In the genomic region with DNA sequence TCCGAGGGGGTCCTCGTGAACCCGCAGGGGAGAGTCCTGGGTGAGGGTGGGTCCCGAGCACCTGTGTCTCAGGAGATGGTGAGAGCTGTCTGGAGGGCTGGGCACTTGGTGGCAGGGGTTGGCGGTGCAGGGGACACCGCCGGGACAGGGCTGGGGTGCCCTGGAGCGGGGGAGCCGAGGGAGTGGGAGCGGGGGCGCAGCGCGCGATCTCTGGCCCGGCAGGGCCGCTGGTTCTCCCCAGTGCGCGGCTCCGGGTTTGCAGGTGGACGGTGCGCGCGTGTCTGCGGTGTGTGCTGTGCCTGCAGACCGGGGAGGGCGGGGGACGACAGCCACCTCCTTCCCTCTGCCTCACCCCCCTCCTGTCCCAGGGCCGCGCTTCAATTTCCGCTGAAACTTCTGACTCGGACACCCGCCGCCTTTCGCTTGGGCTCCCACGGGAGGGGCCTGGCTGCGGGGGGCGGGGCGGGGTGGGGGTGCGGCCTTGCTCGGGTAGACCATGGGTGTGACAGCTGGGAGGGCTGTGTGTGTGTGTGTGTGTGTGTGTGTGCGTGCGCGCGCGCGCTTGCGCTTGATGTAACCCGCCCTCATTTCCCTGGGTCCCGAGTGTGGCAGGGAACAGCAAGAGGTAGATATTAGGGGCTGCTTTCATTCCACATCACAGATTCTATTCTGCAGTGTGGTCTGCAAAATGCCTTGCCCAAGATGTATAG, we compare ENCODE assay signal across 8 cellular contexts. TPM values are rescaled to one million over a fixed set of nuclear protein-coding genes. Genes with fewer than 3 reads are reported as not detected.
DNase-seq lines count a peak whose midpoint lies in the region; ATAC-seq and TF ChIP-seq lines count a peak whose summit lies in the region.

No MANE protein-coding gene starts in this region.

- H3K27ac Mint-ChIP-seq in activated naive CD4-positive, alpha-beta T cell treated with anti-CD3 and anti-CD28 coated beads, Interleukin-2, amount 50 U/mL, for 72 hours, result peak overlapping the region; percentile 72 to 92

- DNase-seq in DND-41, result peak; percentile 94
- DNase-seq in KBM-7, result peak; percentile 82
- DNase-seq in SK-N-MC (ENCODE audit: low read depth, low spot score), result no peak
- peak; percentile 64 to 78 for DNase-seq in activated naive CD4-positive, alpha-beta T cell treated with anti-CD3 and anti-CD28 coated beads, Interleukin-2, amount 50 U/mL, for 72 hours (ENCODE audit: low spot score in 2 of 2)
- DNase-seq in cardiac septum (ENCODE audit: low spot score), result peak; percentile 89
- peak; percentile 82 to 86 for DNase-seq in aorta

- peak overlapping the region; percentile 56 to 74 for H3K4me3 ChIP-seq in DND-41 (ENCODE audit: low read depth in 1 of 2, low read length in 2 of 2)
- H3K4me3 ChIP-seq in SK-N-MC, result peak overlapping the region; percentile 92
- H3K4me3 ChIP-seq in rectal smooth muscle tissue (ENCODE audit: low read length), result peak overlapping the region; percentile 61
- peak overlapping the region; percentile 28 to 77 for H3K4me3 ChIP-seq in aorta (ENCODE audit: low read length in 2 of 2)

- H3K9ac ChIP-seq in DND-41 (ENCODE audit: low read depth, low read length) (peak overlapping the region; percentile 70), SK-N-MC (ENCODE audit: insufficient read length) (peak overlapping the region; percentile 98), rectal smooth muscle tissue (ENCODE audit: low read length) (no peak overlapping the region)

- H3K27ac ChIP-seq in DND-41 (ENCODE audit: low read length) (peak overlapping the region; percentile 81), SK-N-MC (peak overlapping the region; percentile 89; the same call in 1 of the 2 replicates), rectal smooth muscle tissue (ENCODE audit: low read depth, low read length) (no peak overlapping the region), aorta (ENCODE audit: low read depth in 1 of 2, low read length in 2 of 2) (peak overlapping the region in 1 of 2 donors; percentile 19)

- H3K4me1 ChIP-seq in DND-41 (ENCODE audit: insufficient read depth, low read length) (peaks cover 41% of the 10 kb centered on the region), rectal smooth muscle tissue (ENCODE audit: control insufficient read depth, insufficient read depth, low read length) (no peaks in the 10 kb centered on the region), aorta (ENCODE audit: control insufficient read depth in 1 of 2, insufficient read depth in 2 of 2, low read length in 2 of 2) (no peaks in the 10 kb centered on the region)

- H3K9me3 ChIP-seq in DND-41 (ENCODE audit: insufficient read depth, low read length, severe bottlenecking), result no peaks in the 10 kb centered on the region
- H3K9me3 ChIP-seq in SK-N-MC (ENCODE audit: low read depth, low read length), result no peaks in the 10 kb centered on the region
- H3K9me3 ChIP-seq in aorta (ENCODE audit: control insufficient read depth, low read length), result no peaks in the 10 kb centered on the region

- H3K27me3 ChIP-seq in DND-41 (ENCODE audit: insufficient read depth, low read length, poor library complexity), result no peaks in the 10 kb centered on the region
- peaks cover 2% of the 10 kb centered on the region for H3K27me3 ChIP-seq in rectal smooth muscle tissue (ENCODE audit: control insufficient read depth, insufficient read depth, low read length)
- no peaks in the 10 kb centered on the region for H3K27me3 ChIP-seq in aorta (ENCODE audit: control insufficient read depth in 1 of 2, insufficient read depth in 2 of 2, low read length in 1 of 2)

- peaks cover 30% of the 10 kb centered on the region for H4K20me1 ChIP-seq in DND-41 (ENCODE audit: insufficient read depth, low read length)

- H3K9me3 Mint-ChIP-seq in activated naive CD4-positive, alpha-beta T cell treated with anti-CD3 and anti-CD28 coated beads, Interleukin-2, amount 50 U/mL, for 72 hours, result no peaks in the 10 kb centered on the region

- peak; percentile 14 for TF ChIP-seq CTCF in DND-41 (IDR thresholded peaks at IDR 0.05; ENCODE audit: borderline replicate concordance, extremely low read depth, low read length, poor library complexity, severe bottlenecking)

- intact Hi-C loops in cardiac septum (cut with DNase I) (no loop called here), aorta (cut with DNase I) (no loop called here)

- peak overlapping the region; percentile 74 for H2AFZ ChIP-seq in DND-41 (ENCODE audit: low read depth, low read length)

- 1 to 2% methylated on average over 36 to 49 of the region's 49 CpGs for WGBS in aorta, 2 donors

- H3K79me2 ChIP-seq in DND-41 (ENCODE audit: insufficient read depth, low read length), result peaks cover 58% of the 10 kb centered on the region

- H3K4me2 ChIP-seq in DND-41 (ENCODE audit: insufficient read depth, low read length), result peak overlapping the region; percentile 86

- peaks cover 4 to 12% of the 10 kb centered on the region in 2 donors for H3K36me3 Mint-ChIP-seq in activated naive CD4-positive, alpha-beta T cell treated with anti-CD3 and anti-CD28 coated beads, Interleukin-2, amount 50 U/mL, for 72 hours

- in situ Hi-C loops in KBM-7 (cut with MboI; ENCODE audit: low pct_unique_long_range_greater_than_20kb, low sequenced_read_pairs), result no loop called here

- ATAC-seq in DND-41 (ENCODE audit: insufficient read depth, low read depth) (peak; percentile 75), GM21576 (IDR thresholded peaks at IDR 0.05; ENCODE audit: unreplicated experiment) (peak; percentile 61), aorta (ENCODE audit: low FRiP score) (peak; percentile 72)
- peak; percentile 68 to 73 for ATAC-seq in activated naive CD4-positive, alpha-beta T cell treated with anti-CD3 and anti-CD28 coated beads, Interleukin-2, amount 50 U/mL, for 72 hours

- H3K36me3 ChIP-seq in DND-41 (ENCODE audit: insufficient read depth, low read length) (peaks cover 32% of the 10 kb centered on the region), SK-N-MC (ENCODE audit: insufficient read depth, low read length) (peaks cover 37% of the 10 kb centered on the region; the same call in 1 of the 2 replicates), rectal smooth muscle tissue (ENCODE audit: control insufficient read depth, insufficient read depth, low read length) (no peaks in the 10 kb centered on the region), aorta (ENCODE audit: control insufficient read depth in 1 of 2, insufficient read depth in 2 of 2, low read length in 1 of 2) (no peaks in the 10 kb centered on the region)

RNA-seq across cellular contexts. Expression of gene TRIB3, which starts 1.2 kb away (rescaled TPM):
- 10 to 100 TPM; 31.3 to 39.4 TPM for total RNA-seq in activated naive CD4-positive, alpha-beta T cell treated with anti-CD3 and anti-CD28 coated beads, Interleukin-2, amount 50 U/mL, for 72 hours
- 1.3 TPM for total RNA-seq in cardiac septum
- total RNA-seq in aorta, result 1 to 10 TPM; 2.9 to 3.7 TPM
- 1 to 10 TPM; 2.0 to 3.1 TPM for polyA plus RNA-seq in aorta

RNA-seq across cellular contexts. Expression of gene RBCK1, which starts 26.4 kb away (rescaled TPM):
- total RNA-seq in activated naive CD4-positive, alpha-beta T cell treated with anti-CD3 and anti-CD28 coated beads, Interleukin-2, amount 50 U/mL, for 72 hours, result 100 to 1,000 TPM; 113 to 150 TPM
- 44.3 TPM for total RNA-seq in cardiac septum
- 10 to 100 TPM; 52.8 to 70.0 TPM for total RNA-seq in aorta
- 100 to 1,000 TPM in 1 of 2 donors, 10 to 100 TPM in 1; 64.1 to 118 TPM for polyA plus RNA-seq in aorta

RNA-seq across cellular contexts. Expression of gene NRSN2, which starts 34.8 kb away (rescaled TPM):
- 1 to 10 TPM; 4.2 to 8.5 TPM for total RNA-seq in activated naive CD4-positive, alpha-beta T cell treated with anti-CD3 and anti-CD28 coated beads, Interleukin-2, amount 50 U/mL, for 72 hours
- 23.9 TPM for total RNA-seq in cardiac septum
- total RNA-seq in aorta, result 10 to 100 TPM; 31.0 to 38.0 TPM
- polyA plus RNA-seq in aorta, result 10 to 100 TPM; 12.0 to 40.6 TPM

RNA-seq across cellular contexts. Expression of gene SOX12, which starts 56.4 kb away (rescaled TPM):
- total RNA-seq in activated naive CD4-positive, alpha-beta T cell treated with anti-CD3 and anti-CD28 coated beads, Interleukin-2, amount 50 U/mL, for 72 hours, result 10 to 100 TPM in 1 of 2 donors, 1 to 10 TPM in 1; 4.9 to 11.8 TPM
- total RNA-seq in cardiac septum, result 10.6 TPM
- 10 to 100 TPM in 1 of 2 donors, 1 to 10 TPM in 1; 6.1 to 12.5 TPM for total RNA-seq in aorta
- 1 to 10 TPM; 1.5 to 4.2 TPM for polyA plus RNA-seq in aorta

Comparison
In these comparisons a context has a peak if more than half of its experiments do, and no peak if none do; other contexts are left out.
1. RNA of gene TRIB3, which starts 1.2 kb away (total RNA-seq): 31.3 to 39.4 TPM in activated naive CD4-positive, alpha-beta T cell treated with anti-CD3 and anti-CD28 coated beads, Interleukin-2, amount 50 U/mL, for 72 hours; 2.9 to 3.7 TPM in aorta and 1.3 TPM in cardiac septum (single experiment); every median in the first group is over 4 times any median in the second.
2. Peak in every context shown above with its lines, with median percentiles within 50 percentile points of each other: ATAC-seq and H3K4me3 ChIP-seq.